In genomic region chr2:215917953-215918620, GRCh38 we compare ENCODE assay signal across 8 cellular contexts.
DNase-seq lines count a peak whose midpoint lies in the region; ATAC-seq lines count a peak whose summit lies in the region.

No MANE protein-coding gene starts in this region.

- no peaks in the 10 kb centered on the region for H3K36me3 ChIP-seq in HAP-1 (replicated peaks)

- no peak overlapping the region for H3K4me3 ChIP-seq in HAP-1

- DNase-seq in HAP-1 (ENCODE audit: low spot score in 2 of 2) = peak; percentile 35 to 49
- DNase-seq in NCI-H146 (lab: John Stamatoyannopoulos, UW) = peak; percentile 69
- DNase-seq in foreskin melanocyte = peak; percentile 76
- DNase-seq in AG08396 (ENCODE audit: low spot score) = no peak
- DNase-seq in SHP77 (lab: John Stamatoyannopoulos, UW) = no peak
- DNase-seq in NCI-H774 (lab: John Stamatoyannopoulos, UW) = no peak
- DNase-seq in activated CD4-positive, CD25-positive, alpha-beta regulatory T cell treated with anti-CD3 and anti-CD28 coated beads, Interleukin-2, amount 50 U/mL, for 72 hours = no peak

- no peaks in the 10 kb centered on the region; the same call in 1 of the 2 replicates for H3K27me3 ChIP-seq in HAP-1 (ENCODE audit: low read depth)

- H3K9me3 ChIP-seq in HAP-1 = no peaks in the 10 kb centered on the region

- peaks cover 2% of the 10 kb centered on the region; the same call in 1 of the 2 replicates for H3K4me1 ChIP-seq in HAP-1

- in situ Hi-C loops in HAP-1 (cut with MboI; ENCODE audit: low sequenced_read_pairs) = no loop called here

- peak; percentile 58 for ATAC-seq in GM18519 (IDR thresholded peaks at IDR 0.05; ENCODE audit: low FRiP score, unreplicated experiment)

Comparison
In these comparisons a context has a peak if more than half of its experiments do, and no peak if none do; other contexts are left out.
1. DNase-seq: peak in HAP-1 (2 of 2), NCI-H146 (single experiment) and foreskin melanocyte (single experiment); none in AG08396 (single experiment), SHP77 (0 of 2), NCI-H774 (single experiment) and activated CD4-positive, CD25-positive, alpha-beta regulatory T cell treated with anti-CD3 and anti-CD28 coated beads, Interleukin-2, amount 50 U/mL, for 72 hours (single experiment).